In genomic region chr1:246947255-246947654, GRCh38 we compare ENCODE assay signal across 10 cellular contexts. TPM values are rescaled to one million over a fixed set of nuclear protein-coding genes. Genes with fewer than 3 reads are reported as not detected.
DNase-seq lines count a peak whose midpoint lies in the region; ATAC-seq and TF ChIP-seq lines count a peak whose summit lies in the region.
"Had no signal": no experiment of that assay in that cellular context is flagged by ENCODE, and none has a peak within 500 bp of the region (broad histone marks: within the 10 kb centered on the region; RNA-seq: fewer than 3 reads in every experiment).

No MANE protein-coding gene starts in this region.

- H3K4me1 ChIP-seq in adrenal gland (replicated peaks in 1 of 2) (peaks cover 4% of the 10 kb centered on the region in 2 donors), mucosa of descending colon (ENCODE audit: low read depth) (no peaks in the 10 kb centered on the region), tibial artery (peaks cover 0 to 36% (median 8%) of the 10 kb centered on the region in 4 donors), BE2C (no peaks in the 10 kb centered on the region)

- intact Hi-C loops in adrenal gland (cut with DNase I) (no loop called here), mucosa of descending colon (cut with DNase I, micrococcal nuclease) (no loop called here), tibial artery (cut with DNase I; ENCODE audit: low total_unique reads) (no loop called here)
- intact Hi-C loops in activated CD4-positive, alpha-beta T cell treated with anti-CD3 and anti-CD28 coated beads, Interleukin-2, amount 10 ng/mL, durations not matched to agents 24 days and 14 days (cut with micrococcal nuclease), result no loop called here

- no peaks in the 10 kb centered on the region for H3K4me1 Mint-ChIP-seq in activated CD4-positive, alpha-beta T cell treated with anti-CD3 and anti-CD28 coated beads, Interleukin-2, amount 10 ng/mL, durations not matched to agents 24 days and 14 days

- H3K4me3 Mint-ChIP-seq in activated CD4-positive, alpha-beta T cell treated with anti-CD3 and anti-CD28 coated beads, Interleukin-2, amount 10 ng/mL, durations not matched to agents 24 days and 14 days, result no peak overlapping the region

- H3K4me3 ChIP-seq in adrenal gland, result no peak overlapping the region
- no peak overlapping the region for H3K4me3 ChIP-seq in fibroblast of pulmonary artery (replicated peaks; ENCODE audit: low read depth, low read length)
- H3K4me3 ChIP-seq in mucosa of descending colon, result no peak overlapping the region
- no peak overlapping the region for H3K4me3 ChIP-seq in tibial artery
- no peak overlapping the region for H3K4me3 ChIP-seq in BE2C (ENCODE audit: low read depth, low read length)
- H3K4me3 ChIP-seq: SK-N-MC had no signal

- no peak overlapping the region for H3K27ac Mint-ChIP-seq in activated CD4-positive, alpha-beta T cell treated with anti-CD3 and anti-CD28 coated beads, Interleukin-2, amount 10 ng/mL, durations not matched to agents 24 days and 14 days

- ATAC-seq in mucosa of descending colon, result peak; percentile 59

- no peak for TF ChIP-seq POLR2A in adrenal gland (IDR thresholded peaks at IDR 0.05)

- DNase-seq in adrenal gland (peak; percentile 23 to 88 (median 71)), fibroblast of pulmonary artery (ENCODE audit: low read depth) (peak; percentile 92), mucosa of descending colon (peak in 1 of 3 donors; percentile 9), tibial artery (peak; percentile 88 to 91), HUDEP-2 (lab: John Stamatoyannopoulos, UW; ENCODE audit: unreplicated experiment in 76 of 76) (no peak), NCI-H2227 treated with DMSO at 0.1 percent for 48 hours (lab: John Stamatoyannopoulos, UW) (no peak), BE2C (no peak)
- DNase-seq in activated CD4-positive, alpha-beta T cell treated with anti-CD3 and anti-CD28 coated beads, Interleukin-2, amount 10 ng/mL, durations not matched to agents 24 days and 14 days, result no peak
- DNase-seq: NCI-H187 had no signal

- H3K27me3 ChIP-seq in adrenal gland, result no peaks in the 10 kb centered on the region
- H3K27me3 ChIP-seq in tibial artery, result no peaks in the 10 kb centered on the region
- no peaks in the 10 kb centered on the region for H3K27me3 ChIP-seq in BE2C

- no peak for TF ChIP-seq CTCF in adrenal gland (IDR thresholded peaks at IDR 0.05)
- no peak for TF ChIP-seq CTCF in fibroblast of pulmonary artery (IDR thresholded peaks at IDR 0.05; ENCODE audit: low read length, missing control alignments)
- no peak for TF ChIP-seq CTCF in mucosa of descending colon (IDR thresholded peaks at IDR 0.05)
- TF ChIP-seq CTCF in tibial artery (IDR thresholded peaks at IDR 0.05), result no peak
- no peak for TF ChIP-seq CTCF in BE2C (IDR thresholded peaks at IDR 0.05; ENCODE audit: low read depth, low read length)

- no peaks in the 10 kb centered on the region for H3K9me3 ChIP-seq in adrenal gland (replicated peaks in 1 of 3)
- H3K9me3 ChIP-seq in mucosa of descending colon, result no peaks in the 10 kb centered on the region
- no peaks in the 10 kb centered on the region for H3K9me3 ChIP-seq in tibial artery
- no peaks in the 10 kb centered on the region for H3K9me3 ChIP-seq in BE2C

- H3K27me3 Mint-ChIP-seq in activated CD4-positive, alpha-beta T cell treated with anti-CD3 and anti-CD28 coated beads, Interleukin-2, amount 10 ng/mL, durations not matched to agents 24 days and 14 days, result no peaks in the 10 kb centered on the region

- 49 to 59% (median 55%) methylated on average over 7 of the region's 7 CpGs for WGBS in adrenal gland, 4 donors

- H3K36me3 ChIP-seq in adrenal gland (replicated peaks in 1 of 2), result no peaks in the 10 kb centered on the region
- no peaks in the 10 kb centered on the region for H3K36me3 ChIP-seq in mucosa of descending colon (ENCODE audit: low read depth)
- no peaks in the 10 kb centered on the region for H3K36me3 ChIP-seq in tibial artery
- no peaks in the 10 kb centered on the region for H3K36me3 ChIP-seq in BE2C

- peak overlapping the region in 3 of 5 donors; percentile 46 to 64 (median 52) for H3K27ac ChIP-seq in adrenal gland
- H3K27ac ChIP-seq in tibial artery, result peak overlapping the region; percentile 73 to 77
- H3K27ac ChIP-seq: SK-N-MC had no signal

- peaks cover 3% of the 10 kb centered on the region for H3K9me3 Mint-ChIP-seq in activated CD4-positive, alpha-beta T cell treated with anti-CD3 and anti-CD28 coated beads, Interleukin-2, amount 10 ng/mL, durations not matched to agents 24 days and 14 days

- no peaks in the 10 kb centered on the region for H3K36me3 Mint-ChIP-seq in activated CD4-positive, alpha-beta T cell treated with anti-CD3 and anti-CD28 coated beads, Interleukin-2, amount 10 ng/mL, durations not matched to agents 24 days and 14 days (ENCODE audit: low read depth)

RNA-seq across cellular contexts. Expression of gene AHCTF1, which starts 15.5 kb away (rescaled TPM):
- 10 to 100 TPM; 21.2 to 42.6 (median 29.1) TPM for total RNA-seq in adrenal gland
- 10 to 100 TPM in 2 of 3 donors, 1 to 10 TPM in 1; 10.0 to 27.4 (median 11.5) TPM for polyA plus RNA-seq in adrenal gland
- total RNA-seq in mucosa of descending colon, result 10 to 100 TPM; 25.5 to 41.6 (median 27.6) TPM
- total RNA-seq in activated CD4-positive, alpha-beta T cell treated with anti-CD3 and anti-CD28 coated beads, Interleukin-2, amount 10 ng/mL, durations not matched to agents 24 days and 14 days, result 47.9 and 56.5 TPM in 2 replicates
- 36.6 TPM for polyA plus RNA-seq in BE2C (2012; ENCODE audit: insufficient read depth, insufficient read length, low read depth)

Comparison
In these comparisons a context has a peak if more than half of its experiments do, and no peak if none do; other contexts are left out.
1. DNase-seq: peak in adrenal gland (7 of 7), fibroblast of pulmonary artery (single experiment) and tibial artery (2 of 2); none in HUDEP-2 (0 of 76), NCI-H2227 treated with DMSO at 0.1 percent for 48 hours (single experiment), activated CD4-positive, alpha-beta T cell treated with anti-CD3 and anti-CD28 coated beads, Interleukin-2, amount 10 ng/mL, durations not matched to agents 24 days and 14 days (single experiment) and BE2C (single experiment).